In genomic region chr1:94754570-94754969, GRCh38 we compare ENCODE assay signal across 23 cellular contexts.
A peak's percentile ranks its signal among the peaks of the same experiment; 100 is the strongest.
DNase-seq lines count a peak whose midpoint lies in the region; FAIRE-seq and TF ChIP-seq lines count a peak whose summit lies in the region.
"Had no signal": no experiment of that assay in that cellular context is flagged by ENCODE, and none has a peak within 500 bp of the region (broad histone marks: within the 10 kb centered on the region; RNA-seq: fewer than 3 reads in every experiment).

No MANE protein-coding gene starts in this region.

- DNase-seq in GM23248 (peak; percentile 31), H1 (ENCODE audit: low read depth in 1 of 2, low spot score in 2 of 2) (no peak), kidney (no peak), smooth muscle cell (lab: John Stamatoyannopoulos, UW; ENCODE audit: unreplicated experiment) (no peak), NCI-H146 (lab: John Stamatoyannopoulos, UW) (no peak), CD14-positive monocyte (ENCODE audit: low spot score) (no peak), DMS 273 (lab: John Stamatoyannopoulos, UW; ENCODE audit: unreplicated experiment) (no peak)
- DNase-seq in stimulated activated CD4-positive, alpha-beta T cell treated with anti-CD3 and anti-CD28 coated beads, Interleukin-2, amount 100 ng/mL, for 48 hours = no peak
- DNase-seq: activated CD4-positive, alpha-beta memory T cell treated with anti-CD3 and anti-CD28 coated beads, Interleukin-2, amount 10 ng/mL, durations not matched to agents 7 days and 5 days; activated CD4-positive, CD25-positive, alpha-beta regulatory T cell; activated naive CD4-positive, alpha-beta T cell treated with anti-CD3 and anti-CD28 coated beads for 36 hours; activated T-cell treated with anti-CD3 and anti-CD28 coated beads, Interleukin-2, amount 50 U/mL, for 1 hour; C1 segment of cervical spinal cord; KBM-7; mucosa of descending colon; NCI-H187; NCI-H774; PC-3; psoas muscle had no signal

- POLR2A ChIA-PET in H1 (lab: Charles Lee; ENCODE audit: partially characterized antibody) = no interaction called here

- H3K4me1 Mint-ChIP-seq in CD14-positive monocyte = peaks cover 21% of the 10 kb centered on the region
- H3K4me1 Mint-ChIP-seq: central memory CD8-positive, alpha-beta T cell had no signal

- peaks cover 0 to 4% (median 3%) of the 10 kb centered on the region in 7 donors for H3K9me3 Mint-ChIP-seq in CD14-positive monocyte
- H3K9me3 Mint-ChIP-seq: activated CD4-positive, alpha-beta memory T cell treated with anti-CD3 and anti-CD28 coated beads, Interleukin-2, amount 10 ng/mL, durations not matched to agents 7 days and 5 days; activated naive CD4-positive, alpha-beta T cell treated with anti-CD3 and anti-CD28 coated beads for 36 hours had no signal

- peaks cover 0 to 2% of the 10 kb centered on the region in 2 donors for H3K36me3 Mint-ChIP-seq in CD14-positive monocyte

- H3K36me3 ChIP-seq in GM23248 (ENCODE audit: low read depth) (no peaks in the 10 kb centered on the region), H1 (ENCODE audit: control insufficient read depth in 2 of 4, insufficient read depth in 4 of 4, low read length in 3 of 4) (no peaks in the 10 kb centered on the region), kidney (ENCODE audit: control insufficient read depth in 1 of 2, insufficient read depth in 2 of 2, low read length in 2 of 2) (no peaks in the 10 kb centered on the region), smooth muscle cell (ENCODE audit: low read depth) (no peaks in the 10 kb centered on the region)

- H3K4me3 ChIP-seq in GM23248 = no peak overlapping the region
- H3K4me3 ChIP-seq in H1 (ENCODE audit: extremely low read depth in 1 of 4, insufficient read depth in 2 of 4, low read depth in 3 of 4, low read length in 4 of 4) = no peak overlapping the region
- no peak overlapping the region for H3K4me3 ChIP-seq in kidney (ENCODE audit: low read length in 2 of 2)
- H3K4me3 ChIP-seq in smooth muscle cell = no peak overlapping the region
- H3K4me3 ChIP-seq: mucosa of descending colon, psoas muscle had no signal

- H2BK5ac ChIP-seq in H1 (ENCODE audit: low read depth, low read length) = no peak overlapping the region

- H3F3A ChIP-seq in GM23248 (ENCODE audit: insufficient read depth) = peaks cover 23% of the 10 kb centered on the region
- H3F3A ChIP-seq in smooth muscle cell (ENCODE audit: low read depth) = peaks cover 24% of the 10 kb centered on the region

- FAIRE-seq in H1 (lab: Jason Lieb, UNC) (no peak), kidney (lab: Jason Lieb, UNC) (no peak)
- FAIRE-seq: D721Med, G401.6 had no signal

- intact Hi-C loops in kidney (cut with DNase I) (no loop called here), CD14-positive monocyte (cut with micrococcal nuclease) (no loop called here)

- TF ChIP-seq RAD21 in H1 (IDR thresholded peaks at IDR 0.05 in 1 of 2, conservative IDR thresholded peaks at IDR 0.05 in 1 of 2; ENCODE audit: low read depth in 2 of 2, low read length in 2 of 2) = no peak

- H3K4me1 ChIP-seq in GM23248 (ENCODE audit: insufficient read depth) (peaks cover 25% of the 10 kb centered on the region), H1 (replicated peaks in 1 of 4; ENCODE audit: control insufficient read depth in 3 of 4, insufficient read depth in 4 of 4, low read length in 3 of 4) (peaks cover 0 to 5% (median 2%) of the 10 kb centered on the region in 4 experiments; a peak in 3 of 7 replicates), kidney (ENCODE audit: control insufficient read depth in 1 of 2, insufficient read depth in 1 of 2, low read depth in 1 of 2, low read length in 2 of 2) (peaks cover 13 to 19% of the 10 kb centered on the region in 2 donors), smooth muscle cell (ENCODE audit: low read depth) (peaks cover 18% of the 10 kb centered on the region)
- H3K4me1 ChIP-seq: psoas muscle had no signal

- CTCF ChIA-PET in H1 (lab: Charles Lee; ENCODE audit: partially characterized antibody) = interaction anchor here (2.0 kb wide), 1 partner anchor 50 kb away, joined by 9 read pairs; no protein-coding TSS in a partner anchor

- H3K27me3 ChIP-seq in GM23248 (replicated peaks; ENCODE audit: insufficient read depth) (no peaks in the 10 kb centered on the region), H1 (replicated peaks in 1 of 4; ENCODE audit: control insufficient read depth in 3 of 4, extremely low read depth in 1 of 4, insufficient read depth in 3 of 4, low read length in 3 of 4) (no peaks in the 10 kb centered on the region), smooth muscle cell (ENCODE audit: low read depth) (no peaks in the 10 kb centered on the region)

- H3K27me3 Mint-ChIP-seq in CD14-positive monocyte (ENCODE audit: low read depth in 3 of 3) = no peaks in the 10 kb centered on the region

- H3K27ac ChIP-seq in GM23248 (0 out of 2 replicates have a peak overlapping the region, but pooled peaks have one; percentile 66), H1 (ENCODE audit: low read depth, low read length) (no peak overlapping the region), kidney (ENCODE audit: low read depth in 2 of 2, low read length in 2 of 2) (peak overlapping the region; percentile 14 to 38), smooth muscle cell (ENCODE audit: low read depth) (peak overlapping the region; percentile 87)
- H3K27ac ChIP-seq: psoas muscle had no signal

- H3K79me2 ChIP-seq in GM23248 (ENCODE audit: insufficient read depth) (no peaks in the 10 kb centered on the region), H1 (ENCODE audit: control insufficient read depth in 1 of 2, insufficient read depth in 2 of 2, low read length in 2 of 2) (no peaks in the 10 kb centered on the region), smooth muscle cell (ENCODE audit: low read depth) (no peaks in the 10 kb centered on the region)

- H3K14ac ChIP-seq in H1 (ENCODE audit: insufficient read length) = no peak overlapping the region

- no peaks in the 10 kb centered on the region for H3K9me3 ChIP-seq in GM23248 (ENCODE audit: low read depth)
- no peaks in the 10 kb centered on the region; a peak in 1 of 4 replicates for H3K9me3 ChIP-seq in H1 (ENCODE audit: insufficient read depth in 2 of 2, low read depth in 1 of 2, low read length in 1 of 2)
- H3K9me3 ChIP-seq in kidney (ENCODE audit: control insufficient read depth in 1 of 2, low read length in 2 of 2) = no peaks in the 10 kb centered on the region
- no peaks in the 10 kb centered on the region for H3K9me3 ChIP-seq in smooth muscle cell (replicated peaks; ENCODE audit: low read depth)
- H3K9me3 ChIP-seq: mucosa of descending colon, psoas muscle had no signal

- H2BK120ac ChIP-seq in H1 (replicated peaks; ENCODE audit: low read depth, low read length) = no peak overlapping the region

- in situ Hi-C loops in GM23248 (cut with MboI) = no loop called here

- no peak for TF ChIP-seq EP300 in H1 (IDR thresholded peaks at IDR 0.05; ENCODE audit: borderline replicate concordance in 1 of 2, low read depth in 2 of 2, low read length in 2 of 2)

- no peaks in the 10 kb centered on the region for H3K79me1 ChIP-seq in H1 (ENCODE audit: low read depth, low read length)

- no peak overlapping the region for H3K18ac ChIP-seq in H1 (ENCODE audit: extremely low read depth, low read length)

- H3K9me2 ChIP-seq in GM23248 (ENCODE audit: insufficient read depth) = no peaks in the 10 kb centered on the region

- peak overlapping the region in 1 of 2 donors; percentile 13 for H3K4me3 Mint-ChIP-seq in CD14-positive monocyte
- H3K4me3 Mint-ChIP-seq: activated CD4-positive, alpha-beta memory T cell treated with anti-CD3 and anti-CD28 coated beads, Interleukin-2, amount 10 ng/mL, durations not matched to agents 7 days and 5 days; activated naive CD4-positive, alpha-beta T cell treated with anti-CD3 and anti-CD28 coated beads for 36 hours; central memory CD8-positive, alpha-beta T cell; neural crest cell had no signal

- H3K27ac Mint-ChIP-seq in CD14-positive monocyte = peak overlapping the region in 1 of 7 donors; percentile 31
- H3K27ac Mint-ChIP-seq: activated CD4-positive, alpha-beta memory T cell treated with anti-CD3 and anti-CD28 coated beads, Interleukin-2, amount 10 ng/mL, durations not matched to agents 7 days and 5 days; activated naive CD4-positive, alpha-beta T cell treated with anti-CD3 and anti-CD28 coated beads for 36 hours had no signal

- H2AFZ ChIP-seq in GM23248 (no peak overlapping the region), H1 (ENCODE audit: low read length) (no peak overlapping the region), smooth muscle cell (ENCODE audit: low read depth) (no peak overlapping the region)

- H4K20me1 ChIP-seq in GM23248 (ENCODE audit: insufficient read depth) (no peaks in the 10 kb centered on the region), H1 (replicated peaks in 1 of 2; ENCODE audit: control insufficient read depth in 1 of 2, insufficient read depth in 2 of 2, low read length in 2 of 2) (no peaks in the 10 kb centered on the region), smooth muscle cell (ENCODE audit: low read depth) (no peaks in the 10 kb centered on the region)

- H4K91ac ChIP-seq in H1 (replicated peaks; ENCODE audit: insufficient read length, low read length) = no peak overlapping the region

- H3K4ac ChIP-seq in H1 (replicated peaks; ENCODE audit: insufficient read length, low read depth, low read length) = no peak overlapping the region

- H2BK15ac ChIP-seq in H1 (ENCODE audit: low read length) = no peak overlapping the region

- no peak overlapping the region for H2BK12ac ChIP-seq in H1 (ENCODE audit: low read depth, low read length)

- H3K23me2 ChIP-seq in H1 (ENCODE audit: low read depth, low read length) = no peaks in the 10 kb centered on the region

- H4K8ac ChIP-seq in H1 (ENCODE audit: extremely low read depth, insufficient read depth, low read length) = no peak overlapping the region

- no peak for TF ChIP-seq POLR2A in H1 (IDR thresholded peaks at IDR 0.05; ENCODE audit: control extremely low read depth in 1 of 2, low read depth in 2 of 2, low read length in 2 of 2)

- no peak overlapping the region for H3K23ac ChIP-seq in H1 (ENCODE audit: insufficient read length)

- H3K9ac ChIP-seq in GM23248 (no peak overlapping the region), H1 (replicated peaks in 1 of 4; ENCODE audit: extremely low read depth in 1 of 4, low read depth in 3 of 4, low read length in 3 of 4) (no peak overlapping the region), kidney (ENCODE audit: low read length in 2 of 2) (no peak overlapping the region), smooth muscle cell (ENCODE audit: low read depth) (no peak overlapping the region)

- H4K5ac ChIP-seq in H1 (ENCODE audit: insufficient read length, low read depth, low read length) = no peak overlapping the region

- H3K4me2 ChIP-seq in GM23248 (ENCODE audit: unreplicated experiment) (peak overlapping the region; percentile 10), H1 (ENCODE audit: insufficient read depth in 1 of 2, low read depth in 2 of 2, low read length in 2 of 2) (no peak overlapping the region), smooth muscle cell (peak overlapping the region; percentile 59)

- 0 out of 2 replicates have a peak overlapping the region, but pooled peaks have one; percentile 72 for H2BK20ac ChIP-seq in H1 (ENCODE audit: low read length)

- TF ChIP-seq CTCF in H1 (IDR thresholded peaks at IDR 0.05; ENCODE audit: control extremely low read depth in 1 of 3, insufficient read depth in 1 of 3, low read depth in 1 of 3, low read length in 3 of 3) (no peak), kidney (IDR thresholded peaks at IDR 0.05; ENCODE audit: borderline replicate concordance, extremely low read depth, insufficient read depth) (no peak), smooth muscle cell (IDR thresholded peaks at IDR 0.05; ENCODE audit: borderline replicate concordance, insufficient read depth, poor library complexity, severe bottlenecking) (no peak), CD14-positive monocyte (IDR thresholded peaks at IDR 0.05) (no peak)

- 0 out of 2 replicates have a peak overlapping the region, but pooled peaks have one; percentile 39 for H2AK5ac ChIP-seq in H1 (ENCODE audit: low read depth, low read length)

- no peak overlapping the region for H3K56ac ChIP-seq in H1 (replicated peaks; ENCODE audit: insufficient read length, low read depth, low read length)

- WGBS in GM23248 (ENCODE audit: low coverage in 1 of 2, low lambda C conversion rate in 2 of 2, missing lambda C conversion rate in 2 of 2), 2 experiments = 49 to 52% methylated on average over 4 of the region's 4 CpGs
- WGBS in H1 (ENCODE audit: extremely low coverage in 1 of 2, insufficient coverage in 1 of 2, insufficient read length in 1 of 2, insufficient replicate concordance in 2 of 2, low coverage in 1 of 2, low lambda C conversion rate in 2 of 2, missing lambda C conversion rate in 1 of 2), 2 experiments = 86% methylated on average over 4 of the region's 4 CpGs; no CpG with 5 or more reads in 1 of the 2 experiments
- WGBS in smooth muscle cell (ENCODE audit: low lambda C conversion rate) = 41% methylated on average over 4 of the region's 4 CpGs

Comparison
In these comparisons a context has a peak if more than half of its experiments do, and no peak if none do; other contexts are left out.
1. H3K4me2 ChIP-seq: peak in GM23248 (single experiment) and smooth muscle cell (single experiment); none in H1 (0 of 2).